ENCODE assay signal across 20 cellular contexts in genomic region chr9:95284152-95284551, GRCh38. TPM values are rescaled to one million over a fixed set of nuclear protein-coding genes. Genes with fewer than 3 reads are reported as not detected.
DNase-seq lines count a peak whose midpoint lies in the region; ATAC-seq and TF ChIP-seq lines count a peak whose summit lies in the region.
"Had no signal": no experiment of that assay in that cellular context is flagged by ENCODE, and none has a peak within 500 bp of the region (broad histone marks: within the 10 kb centered on the region; RNA-seq: fewer than 3 reads in every experiment).

No MANE protein-coding gene starts in this region.

- TF ChIP-seq CTCF in fibroblast of mammary gland (conservative IDR thresholded peaks at IDR 0.05; ENCODE audit: control insufficient read depth, insufficient read depth, low read depth, low read length) = no peak
- no peak for TF ChIP-seq CTCF in heart left ventricle (IDR thresholded peaks at IDR 0.05)

- peak; percentile 58 for DNase-seq in EH (ENCODE audit: low read depth)
- peak; percentile 7 for DNase-seq in MG63
- peak; percentile 78 for DNase-seq in fibroblast of mammary gland (ENCODE audit: low read depth)
- peak; percentile 58 for DNase-seq in renal cortical epithelial cell (ENCODE audit: low read depth)
- no peak for DNase-seq in NCI-H2227 (lab: John Stamatoyannopoulos, UW; ENCODE audit: unreplicated experiment)
- no peak for DNase-seq in activated CD8-positive, alpha-beta T cell treated with anti-CD3 and anti-CD28 coated beads, Interleukin-2, amount 10 ng/mL, durations not matched to agents 7 days and 5 days
- DNase-seq in heart left ventricle = no peak
- no peak for DNase-seq in GDM1 (lab: John Stamatoyannopoulos, UW)
- DNase-seq: activated B cell treated with CpG ODN at 0.5 μM for 24 hours; central memory CD4-positive, alpha-beta T cell; DMS53; effector memory CD4-positive, alpha-beta T cell; lower lobe of right lung; NCI-H524 treated with DMSO at 0.1 percent for 48 hours; posterior cingulate gyrus; SIG-M5; T-helper 17 cell; testis had no signal

- no peak for ATAC-seq in activated CD8-positive, alpha-beta T cell treated with anti-CD3 and anti-CD28 coated beads, Interleukin-2, amount 10 ng/mL, durations not matched to agents 7 days and 5 days
- ATAC-seq in heart left ventricle = no peak
- ATAC-seq: lower lobe of right lung, T-helper 17 cell had no signal

- 88% methylated on average over 4 of the region's 4 CpGs for WGBS in heart left ventricle, 4 donors

- H3K27me3 Mint-ChIP-seq in activated CD8-positive, alpha-beta T cell treated with anti-CD3 and anti-CD28 coated beads, Interleukin-2, amount 10 ng/mL, durations not matched to agents 7 days and 5 days (ENCODE audit: low read depth) = no peaks in the 10 kb centered on the region
- H3K27me3 Mint-ChIP-seq: activated B cell treated with CpG ODN at 0.5 μM for 24 hours, T-helper 17 cell had no signal

- no peak overlapping the region for H3K27ac Mint-ChIP-seq in activated CD8-positive, alpha-beta T cell treated with anti-CD3 and anti-CD28 coated beads, Interleukin-2, amount 10 ng/mL, durations not matched to agents 7 days and 5 days
- H3K27ac Mint-ChIP-seq: activated B cell treated with CpG ODN at 0.5 μM for 24 hours; activated T-helper 2 cell treated with anti-CD3 and anti-CD28 coated beads, Interferon-gamma antibody, Interleukin-2, Interleukin-4, amounts not matched to agents 10 μg/mL and 5 μg/mL and 100 μg/mL, durations not matched to agents 14 hours and 24 hours and 36 hours; T-helper 17 cell had no signal

- POLR2A ChIA-PET in activated CD8-positive, alpha-beta T cell treated with anti-CD3 and anti-CD28 coated beads, Interleukin-2, amount 10 ng/mL, durations not matched to agents 7 days and 5 days (lab: Charles Lee) = no interaction called here

- CTCF ChIA-PET in activated CD8-positive, alpha-beta T cell treated with anti-CD3 and anti-CD28 coated beads, Interleukin-2, amount 10 ng/mL, durations not matched to agents 7 days and 5 days (lab: Charles Lee) = no interaction called here

- no peak for TF ChIP-seq POLR2A in heart left ventricle (IDR thresholded peaks at IDR 0.05)

- intact Hi-C loops in heart left ventricle (cut with DNase I) = no loop called here

- H3K4me3 ChIP-seq in MG63 = peak overlapping the region; percentile 7; the same call in 1 of the 2 replicates
- no peak overlapping the region for H3K4me3 ChIP-seq in fibroblast of mammary gland (ENCODE audit: control insufficient read depth, low read depth, low read length)
- H3K4me3 ChIP-seq in heart left ventricle = no peak overlapping the region
- H3K4me3 ChIP-seq: BLaER1 treated with 17β-estradiol and CSF1 and Interleukin-3, amounts not matched to agents 10 nM and 100 nM; lower lobe of right lung; testis had no signal

- H3K36me3 ChIP-seq in MG63 = no peaks in the 10 kb centered on the region; the same call in 1 of the 2 replicates
- H3K36me3 ChIP-seq in heart left ventricle = no peaks in the 10 kb centered on the region
- H3K36me3 ChIP-seq: lower lobe of right lung had no signal

- no peak overlapping the region for H3K27ac ChIP-seq in heart left ventricle
- H3K27ac ChIP-seq: BLaER1 treated with 17β-estradiol and CSF1 and Interleukin-3, amounts not matched to agents 10 nM and 100 nM; lower lobe of right lung; testis had no signal

- H3K4me1 Mint-ChIP-seq in activated CD8-positive, alpha-beta T cell treated with anti-CD3 and anti-CD28 coated beads, Interleukin-2, amount 10 ng/mL, durations not matched to agents 7 days and 5 days (ENCODE audit: low read depth) = no peaks in the 10 kb centered on the region
- H3K4me1 Mint-ChIP-seq: activated B cell treated with CpG ODN at 0.5 μM for 24 hours, T-helper 17 cell had no signal

- peaks cover 20% of the 10 kb centered on the region for H3K9me3 Mint-ChIP-seq in activated CD8-positive, alpha-beta T cell treated with anti-CD3 and anti-CD28 coated beads, Interleukin-2, amount 10 ng/mL, durations not matched to agents 7 days and 5 days (ENCODE audit: insufficient read depth)

- no peak overlapping the region for H3K4me3 Mint-ChIP-seq in activated CD8-positive, alpha-beta T cell treated with anti-CD3 and anti-CD28 coated beads, Interleukin-2, amount 10 ng/mL, durations not matched to agents 7 days and 5 days
- H3K4me3 Mint-ChIP-seq: activated B cell treated with CpG ODN at 0.5 μM for 24 hours, T-helper 17 cell had no signal

- H3K27me3 ChIP-seq in MG63 = no peaks in the 10 kb centered on the region
- no peaks in the 10 kb centered on the region for H3K27me3 ChIP-seq in heart left ventricle
- H3K27me3 ChIP-seq: BLaER1 treated with 17β-estradiol and CSF1 and Interleukin-3, amounts not matched to agents 10 nM and 100 nM; testis had no signal

- peaks cover 7% of the 10 kb centered on the region for H3K36me3 Mint-ChIP-seq in activated CD8-positive, alpha-beta T cell treated with anti-CD3 and anti-CD28 coated beads, Interleukin-2, amount 10 ng/mL, durations not matched to agents 7 days and 5 days (ENCODE audit: low read depth)

- H3K9me3 ChIP-seq in MG63 (peaks cover 2% of the 10 kb centered on the region), heart left ventricle (peaks cover 0 to 36% (median 15%) of the 10 kb centered on the region in 12 donors)
- H3K9me3 ChIP-seq: testis had no signal

- H3K4me1 ChIP-seq in heart left ventricle = peaks cover 0 to 8% (median 0%) of the 10 kb centered on the region in 12 donors
- H3K4me1 ChIP-seq: BLaER1 treated with 17β-estradiol and CSF1 and Interleukin-3, amounts not matched to agents 10 nM and 100 nM; lower lobe of right lung; testis had no signal

RNA-seq across cellular contexts. Expression of gene FANCC, which starts 33.4 kb away (rescaled TPM):
- 10.7 and 22.2 TPM in 2 replicates for total RNA-seq in MG63 (2014; rRNA removed; shearing (Covaris generic); ENCODE audit: low replicate concordance)
- total RNA-seq in renal cortical epithelial cell (2.8 and 8.6 TPM in 2 replicates), heart left ventricle (1 to 10 TPM; 2.9 to 6.2 (median 4.2) TPM)
- 10 to 100 TPM; 18.2 to 19.0 TPM for total RNA-seq in activated CD8-positive, alpha-beta T cell treated with anti-CD3 and anti-CD28 coated beads, Interleukin-2, amount 10 ng/mL, durations not matched to agents 7 days and 5 days
- 1 to 10 TPM; 2.4 to 5.9 TPM for polyA plus RNA-seq in heart left ventricle

Comparison
In these comparisons a context has a peak if more than half of its experiments do, and no peak if none do; other contexts are left out.
1. DNase-seq: peak in EH (single experiment), MG63 (single experiment), fibroblast of mammary gland (single experiment) and renal cortical epithelial cell (single experiment); none in NCI-H2227 (single experiment), activated CD8-positive, alpha-beta T cell treated with anti-CD3 and anti-CD28 coated beads, Interleukin-2, amount 10 ng/mL, durations not matched to agents 7 days and 5 days (single experiment), heart left ventricle (0 of 5) and GDM1 (single experiment).